Comparison of ENCODE assay signal across 5 cellular contexts in genomic region chr3:80063535-80063934, GRCh38.
"Had no signal": no experiment of that assay in that cellular context is flagged by ENCODE, and none has a peak within 500 bp of the region (broad histone marks: within the 10 kb centered on the region; RNA-seq: fewer than 3 reads in every experiment).

No MANE protein-coding gene starts in this region.

- H3K9me3 Mint-ChIP-seq: H9 had no signal

- ATAC-seq: K562 had no signal

- DNase-seq: GOT3, H9, HCEC 1CT, IMR-90 had no signal

- H3K4me3 Mint-ChIP-seq: H9 had no signal

- H3K4me3 ChIP-seq: K562 had no signal

- H3K27ac Mint-ChIP-seq: H9 had no signal
